11 cellular contexts compared by ENCODE assay signal in genomic region chr11:95084509-95084908, GRCh38. TPM values are rescaled to one million over a fixed set of nuclear protein-coding genes. Genes with fewer than 3 reads are reported as not detected.
DNase-seq lines count a peak whose midpoint lies in the region; ATAC-seq and TF ChIP-seq lines count a peak whose summit lies in the region.
"Had no signal": no experiment of that assay in that cellular context is flagged by ENCODE, and none has a peak within 500 bp of the region (broad histone marks: within the 10 kb centered on the region; RNA-seq: fewer than 3 reads in every experiment).

No MANE protein-coding gene starts in this region.

- no peaks in the 10 kb centered on the region for H3K36me3 ChIP-seq in testis (ENCODE audit: low read depth, missing control alignments)
- H3K36me3 ChIP-seq in adrenal gland (replicated peaks in 1 of 2): no peaks in the 10 kb centered on the region
- H3K36me3 ChIP-seq: cardiac muscle cell had no signal

- POLR2A ChIA-PET in activated CD8-positive, alpha-beta T cell treated with anti-CD3 and anti-CD28 coated beads, Interleukin-2, amount 10 ng/mL, durations not matched to agents 7 days and 5 days (lab: Charles Lee): interaction anchor here (1.1 to 2.6 kb wide), 4 partner anchors 17 to 707 kb away, joined by 3 to 11 read pairs (median 4); partner anchors contain the start of genes FAM76B and SRSF8

- H3K27me3 ChIP-seq in testis (no peaks in the 10 kb centered on the region), adrenal gland (no peaks in the 10 kb centered on the region)

- H3K4me1 Mint-ChIP-seq in activated CD8-positive, alpha-beta T cell treated with anti-CD3 and anti-CD28 coated beads, Interleukin-2, amount 10 ng/mL, durations not matched to agents 7 days and 5 days (ENCODE audit: low read depth): peaks cover 40% of the 10 kb centered on the region

- intact Hi-C loops in testis (cut with DNase I; ENCODE audit: low total_unique reads): no loop called here
- intact Hi-C loops in adrenal gland (cut with DNase I): no loop called here

- ATAC-seq in GM18505 (IDR thresholded peaks at IDR 0.05; ENCODE audit: unreplicated experiment) (peak; percentile 46), HG02759 (IDR thresholded peaks at IDR 0.05; ENCODE audit: unreplicated experiment) (peak; percentile 47)
- ATAC-seq in activated CD8-positive, alpha-beta T cell treated with anti-CD3 and anti-CD28 coated beads, Interleukin-2, amount 10 ng/mL, durations not matched to agents 7 days and 5 days: no peak

- no peak for TF ChIP-seq POLR2A in GM18505 (IDR thresholded peaks at IDR 0.05; ENCODE audit: borderline replicate concordance, extremely low read depth, insufficient read depth, insufficient read length)
- no peak for TF ChIP-seq POLR2A in testis (IDR thresholded peaks at IDR 0.05)
- no peak for TF ChIP-seq POLR2A in adrenal gland (IDR thresholded peaks at IDR 0.05)

- H3K9me3 Mint-ChIP-seq in activated CD8-positive, alpha-beta T cell treated with anti-CD3 and anti-CD28 coated beads, Interleukin-2, amount 10 ng/mL, durations not matched to agents 7 days and 5 days (ENCODE audit: insufficient read depth): no peaks in the 10 kb centered on the region

- H3K4me3 Mint-ChIP-seq in activated CD8-positive, alpha-beta T cell treated with anti-CD3 and anti-CD28 coated beads, Interleukin-2, amount 10 ng/mL, durations not matched to agents 7 days and 5 days: no peak overlapping the region

- DNase-seq in activated CD8-positive, alpha-beta T cell treated with anti-CD3 and anti-CD28 coated beads, Interleukin-2, amount 10 ng/mL, durations not matched to agents 7 days and 5 days: peak; percentile 27
- DNase-seq in renal cortical epithelial cell (ENCODE audit: low read depth): peak; percentile 98
- DNase-seq in testis: no peak
- DNase-seq in mucosa of gallbladder (ENCODE audit: low spot score): no peak
- no peak for DNase-seq in HK-2 (ENCODE audit: unreplicated experiment)
- DNase-seq in adrenal gland: no peak

- no peak overlapping the region for H3K27ac Mint-ChIP-seq in activated CD8-positive, alpha-beta T cell treated with anti-CD3 and anti-CD28 coated beads, Interleukin-2, amount 10 ng/mL, durations not matched to agents 7 days and 5 days

- H3K36me3 Mint-ChIP-seq in activated CD8-positive, alpha-beta T cell treated with anti-CD3 and anti-CD28 coated beads, Interleukin-2, amount 10 ng/mL, durations not matched to agents 7 days and 5 days (ENCODE audit: low read depth): peaks cover 3% of the 10 kb centered on the region

- H3K4me1 ChIP-seq in testis (peaks cover 8% of the 10 kb centered on the region), adrenal gland (replicated peaks in 1 of 2) (peaks cover 21 to 22% of the 10 kb centered on the region in 2 donors)

- CTCF ChIA-PET in activated CD8-positive, alpha-beta T cell treated with anti-CD3 and anti-CD28 coated beads, Interleukin-2, amount 10 ng/mL, durations not matched to agents 7 days and 5 days (lab: Charles Lee): interaction anchor here (0.5 to 3.9 kb wide), 4 partner anchors 9 to 51 kb away, joined by 3 to 53 read pairs (median 12); partner anchors contain the start of gene SRSF8

- no peaks in the 10 kb centered on the region for H3K27me3 Mint-ChIP-seq in activated CD8-positive, alpha-beta T cell treated with anti-CD3 and anti-CD28 coated beads, Interleukin-2, amount 10 ng/mL, durations not matched to agents 7 days and 5 days (ENCODE audit: low read depth)

- H3K4me3 ChIP-seq in testis: no peak overlapping the region
- no peak overlapping the region for H3K4me3 ChIP-seq in adrenal gland
- H3K4me3 ChIP-seq: cardiac muscle cell, lung had no signal

- H3K27ac ChIP-seq in testis: no peak overlapping the region
- no peak overlapping the region for H3K27ac ChIP-seq in adrenal gland
- H3K27ac ChIP-seq: cardiac muscle cell had no signal

- no peaks in the 10 kb centered on the region for H3K9me3 ChIP-seq in testis
- H3K9me3 ChIP-seq in adrenal gland (replicated peaks in 1 of 3): no peaks in the 10 kb centered on the region

- TF ChIP-seq CTCF in testis (IDR thresholded peaks at IDR 0.05): no peak
- TF ChIP-seq CTCF in adrenal gland (IDR thresholded peaks at IDR 0.05): no peak

RNA-seq across cellular contexts. Expression of gene ENDOD1, which starts 5.1 kb away (rescaled TPM):
- 10 to 100 TPM; 23.4 to 23.9 TPM for total RNA-seq in activated CD8-positive, alpha-beta T cell treated with anti-CD3 and anti-CD28 coated beads, Interleukin-2, amount 10 ng/mL, durations not matched to agents 7 days and 5 days
- 47.9 and 51.4 TPM in 2 replicates for total RNA-seq in renal cortical epithelial cell
- 10 to 100 TPM; 55.6 to 71.8 TPM for total RNA-seq in testis
- 28.9 TPM for polyA plus RNA-seq in testis (ENCODE audit: insufficient read depth, low read depth, low replicate concordance)
- 65.6 TPM for total RNA-seq in mucosa of gallbladder
- 10 to 100 TPM; 17.6 to 54.9 (median 32.8) TPM for total RNA-seq in adrenal gland
- polyA plus RNA-seq in adrenal gland: 10 to 100 TPM in 1 of 3 donors, 1 to 10 TPM in 2; 6.1 to 33.1 (median 6.6) TPM

RNA-seq across cellular contexts. Expression of gene SRSF8, which starts 17.8 kb away (rescaled TPM):
- 10 to 100 TPM; 30.2 TPM for total RNA-seq in activated CD8-positive, alpha-beta T cell treated with anti-CD3 and anti-CD28 coated beads, Interleukin-2, amount 10 ng/mL, durations not matched to agents 7 days and 5 days
- total RNA-seq in renal cortical epithelial cell (11.8 and 34.4 TPM in 2 replicates), testis (10 to 100 TPM; 32.5 to 37.2 TPM), mucosa of gallbladder (43.6 TPM), adrenal gland (10 to 100 TPM; 20.0 to 60.4 (median 39.5) TPM)
- polyA plus RNA-seq in testis (ENCODE audit: insufficient read depth, low read depth, low replicate concordance) (30.0 TPM), adrenal gland (10 to 100 TPM; 44.8 to 58.8 (median 54.1) TPM)

RNA-seq across cellular contexts. Expression of gene KDM4F, which starts 35.3 kb away (rescaled TPM):
- total RNA-seq in activated CD8-positive, alpha-beta T cell treated with anti-CD3 and anti-CD28 coated beads, Interleukin-2, amount 10 ng/mL, durations not matched to agents 7 days and 5 days: not detected
- total RNA-seq in renal cortical epithelial cell (not detected in 2 replicates), testis (under 1 TPM in 1 of 2 donors, not detected in 1; 0.55 TPM), mucosa of gallbladder (not detected), adrenal gland (not detected)
- polyA plus RNA-seq in testis (ENCODE audit: insufficient read depth, low read depth, low replicate concordance) (not detected), adrenal gland (not detected)
- total RNA-seq: cardiac muscle cell, lung, SK-MEL-5 had no signal
- polyA plus RNA-seq: cardiac muscle cell, lung had no signal

RNA-seq across cellular contexts. Expression of gene KDM4E, which starts 59.5 kb away (rescaled TPM):
- total RNA-seq in activated CD8-positive, alpha-beta T cell treated with anti-CD3 and anti-CD28 coated beads, Interleukin-2, amount 10 ng/mL, durations not matched to agents 7 days and 5 days: not detected
- total RNA-seq in renal cortical epithelial cell (not detected in 2 replicates), testis (under 1 TPM; 0.16 to 0.19 TPM), mucosa of gallbladder (not detected), adrenal gland (not detected)
- polyA plus RNA-seq in testis (ENCODE audit: insufficient read depth, low read depth, low replicate concordance) (0.17 TPM), adrenal gland (not detected)
- total RNA-seq: cardiac muscle cell, lung, SK-MEL-5 had no signal
- polyA plus RNA-seq: cardiac muscle cell, lung had no signal

Comparison
In these comparisons a context has a peak if more than half of its experiments do, and no peak if none do; other contexts are left out.
1. DNase-seq: peak in activated CD8-positive, alpha-beta T cell treated with anti-CD3 and anti-CD28 coated beads, Interleukin-2, amount 10 ng/mL, durations not matched to agents 7 days and 5 days (single experiment) and renal cortical epithelial cell (single experiment); none in testis (single experiment), mucosa of gallbladder (single experiment), HK-2 (single experiment) and adrenal gland (0 of 7).